In genomic region chr1:9910080-9910424, GRCh38 we compare ENCODE assay signal across 7 cellular contexts. TPM values are rescaled to one million over a fixed set of nuclear protein-coding genes. Genes with fewer than 3 reads are reported as not detected.
DNase-seq lines count a peak whose midpoint lies in the region; ATAC-seq and TF ChIP-seq lines count a peak whose summit lies in the region.

A gene with protein sequence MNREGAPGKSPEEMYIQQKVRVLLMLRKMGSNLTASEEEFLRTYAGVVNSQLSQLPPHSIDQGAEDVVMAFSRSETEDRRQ (minus strand): TSS chr1:9910269. CDS start chr1:9872064, 38,205 bp downstream.

- H3K9me3 ChIP-seq in mucosa of descending colon: no peaks in the 10 kb centered on the region

- TF ChIP-seq POLR2A in GM18526 (IDR thresholded peaks at IDR 0.05; ENCODE audit: extremely low read depth, insufficient read length): peak; percentile 54

- TF ChIP-seq CTCF in HFF-Myc (IDR thresholded peaks at IDR 0.05; ENCODE audit: low read depth, low read length, missing control alignments): no peak
- no peak for TF ChIP-seq CTCF in mucosa of descending colon (IDR thresholded peaks at IDR 0.05)

- H3K4me1 ChIP-seq in mucosa of descending colon (ENCODE audit: low read depth): peaks cover 29% of the 10 kb centered on the region

- intact Hi-C loops in mucosa of descending colon (cut with DNase I, micrococcal nuclease): no loop called here

- peak within 1 kb of the TSS; percentile 64 for H3K4me3 ChIP-seq in HFF-Myc (replicated peaks; ENCODE audit: low read depth, low read length)
- peak within 1 kb of the TSS; percentile 56 for H3K4me3 ChIP-seq in mucosa of descending colon

- no peaks in the 10 kb centered on the region for H3K36me3 ChIP-seq in mucosa of descending colon (ENCODE audit: low read depth)

- ATAC-seq in mucosa of descending colon: no peak

- DNase-seq in HFF-Myc (ENCODE audit: extremely low read depth, low read depth) (no peak), NCI-H226 (peak; percentile 89), dermis microvascular lymphatic vessel endothelial cell (ENCODE audit: low read depth in 2 of 2) (no peak), mucosa of descending colon (no peak), islet precursor cell (no peak), NCI-H345 (lab: John Stamatoyannopoulos, UW) (no peak)

RNA-seq across cellular contexts. Expression of the gene that starts here (rescaled TPM):
- total RNA-seq in dermis microvascular lymphatic vessel endothelial cell (33.0 and 46.5 TPM in 2 replicates), mucosa of descending colon (10 to 100 TPM; 20.0 to 24.4 (median 23.3) TPM)
